In the genomic region with DNA sequence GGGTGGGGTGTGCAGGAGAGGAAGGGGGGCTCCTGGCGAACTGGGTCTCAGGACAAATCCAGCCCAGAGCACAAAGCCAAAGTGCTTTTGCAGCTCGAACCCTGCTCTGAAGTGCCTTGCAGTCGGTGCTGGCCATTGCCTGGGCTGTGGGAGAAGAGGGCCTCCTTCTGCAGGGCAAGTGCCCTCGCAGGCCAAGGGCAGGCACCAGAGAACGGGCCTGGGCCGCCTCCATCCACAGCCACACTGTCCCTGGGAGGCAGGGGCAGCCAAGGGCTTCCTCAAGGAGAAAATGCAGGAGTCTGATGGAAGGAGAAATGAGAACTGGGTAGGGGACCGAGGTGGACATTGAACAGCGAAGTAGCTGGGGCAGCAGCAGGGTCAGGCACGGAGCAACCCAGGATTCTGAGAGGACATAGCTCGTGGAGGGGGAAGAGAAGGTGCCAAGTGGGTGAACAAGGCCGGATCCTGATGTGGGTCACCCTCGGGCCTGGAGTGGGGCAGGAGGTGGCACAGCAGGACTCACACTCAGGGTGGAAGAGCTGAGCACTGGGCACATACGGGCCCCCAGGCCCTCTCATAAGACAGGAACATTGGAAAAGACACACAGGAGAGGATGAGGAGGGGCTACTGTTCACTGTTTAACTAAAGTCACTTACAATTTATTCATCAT, we compare ENCODE assay signal across 27 cellular contexts.
"Had no signal": no experiment of that assay in that cellular context is flagged by ENCODE, and none has a peak within 500 bp of the region (broad histone marks: within the 10 kb centered on the region; RNA-seq: fewer than 3 reads in every experiment).

No MANE protein-coding gene starts in this region.

- H3K27me3 ChIP-seq: foreskin keratinocyte, heart left ventricle, hepatocyte, right atrium auricular region, tibial nerve, vagina had no signal

- H3K36me3 ChIP-seq: esophagus muscularis mucosa, gastroesophageal sphincter, heart left ventricle, left ventricle myocardium inferior, prostate gland, right atrium auricular region, thoracic aorta, tibial nerve, vagina had no signal

- H3K4me1 ChIP-seq: esophagus muscularis mucosa, foreskin keratinocyte, gastroesophageal sphincter, heart left ventricle, left ventricle myocardium inferior, parathyroid adenoma, prostate gland, right atrium auricular region, tibial nerve, vagina had no signal

- H3K4me3 Mint-ChIP-seq: central memory CD8-positive, alpha-beta T cell; memory B cell; nephron; stimulated activated naive B cell treated with anti-CD40 and anti-IgM and Interleukin-4, amounts not matched to agents 10 μg/mL and 1 μg/mL and 100 μg/mL, for 72 hours; stimulated activated naive CD8-positive, alpha-beta T cell treated with anti-CD3 and anti-CD28 coated beads, Interleukin-15, Interleukin-2, amounts not matched to agents 100 ng/mL and 50 ng/mL, for 24 hours had no signal

- H3K9me3 Mint-ChIP-seq: central memory CD8-positive, alpha-beta T cell; memory B cell; nephron; stimulated activated naive B cell treated with anti-CD40 and anti-IgM and Interleukin-4, amounts not matched to agents 10 μg/mL and 1 μg/mL and 100 μg/mL, for 72 hours; stimulated activated naive CD8-positive, alpha-beta T cell treated with anti-CD3 and anti-CD28 coated beads, Interleukin-15, Interleukin-2, amounts not matched to agents 100 ng/mL and 50 ng/mL, for 24 hours had no signal

- DNase-seq: dermis blood vessel endothelial cell; effector memory CD4-positive, alpha-beta T cell; foreskin keratinocyte; heart left ventricle; kidney glomerular epithelial cell; left colon; left ventricle myocardium inferior; stimulated activated CD4-positive, alpha-beta T cell treated with anti-CD3 and anti-CD28 coated beads, Interleukin-2, amount 100 ng/mL, for 24 hours; stimulated activated CD4-positive, alpha-beta T cell treated with anti-CD3 and anti-CD28 coated beads, Interleukin-4, amount 100 ng/mL, for 24 hours; stimulated activated naive B cell treated with anti-CD40 and anti-IgM and Interleukin-4, amounts not matched to agents 10 μg/mL and 1 μg/mL and 100 μg/mL, for 72 hours had no signal

- H3K9ac ChIP-seq: parathyroid adenoma had no signal

- H3K27ac ChIP-seq: coronary artery, esophagus muscularis mucosa, foreskin keratinocyte, gastroesophageal sphincter, heart left ventricle, hepatocyte, left ventricle myocardium inferior, parathyroid adenoma, prostate gland, right atrium auricular region, thoracic aorta, tibial nerve, vagina had no signal

- H3K4me1 Mint-ChIP-seq: memory B cell; nephron; stimulated activated naive B cell treated with anti-CD40 and anti-IgM and Interleukin-4, amounts not matched to agents 10 μg/mL and 1 μg/mL and 100 μg/mL, for 72 hours had no signal

- H3K27me3 Mint-ChIP-seq: central memory CD8-positive, alpha-beta T cell; memory B cell; stimulated activated naive CD8-positive, alpha-beta T cell treated with anti-CD3 and anti-CD28 coated beads, Interleukin-15, Interleukin-2, amounts not matched to agents 100 ng/mL and 50 ng/mL, for 24 hours had no signal

- H2AFZ ChIP-seq: hepatocyte, parathyroid adenoma had no signal

- H3K4me2 ChIP-seq: hepatocyte, smooth muscle cell had no signal

- H3K27ac Mint-ChIP-seq: memory B cell; nephron; stimulated activated naive B cell treated with anti-CD40 and anti-IgM and Interleukin-4, amounts not matched to agents 10 μg/mL and 1 μg/mL and 100 μg/mL, for 72 hours; stimulated activated naive CD8-positive, alpha-beta T cell treated with anti-CD3 and anti-CD28 coated beads, Interleukin-15, Interleukin-2, amounts not matched to agents 100 ng/mL and 50 ng/mL, for 24 hours had no signal

- H3K36me3 Mint-ChIP-seq: memory B cell; stimulated activated naive B cell treated with anti-CD40 and anti-IgM and Interleukin-4, amounts not matched to agents 10 μg/mL and 1 μg/mL and 100 μg/mL, for 72 hours had no signal

- H3K9me3 ChIP-seq: esophagus muscularis mucosa, gastroesophageal sphincter, heart left ventricle, left ventricle myocardium inferior, prostate gland, right atrium auricular region, thoracic aorta, tibial nerve, vagina had no signal

- H3K4me3 ChIP-seq: coronary artery, esophagus muscularis mucosa, gastroesophageal sphincter, heart left ventricle, hepatocyte, left ventricle myocardium inferior, lung, prostate gland, right atrium auricular region, smooth muscle cell, thoracic aorta, tibial nerve, vagina had no signal

- ATAC-seq: foreskin keratinocyte; gastroesophageal sphincter; heart left ventricle; left colon; sciatic nerve; stimulated activated naive B cell treated with anti-CD40 and anti-IgM and Interleukin-4, amounts not matched to agents 10 μg/mL and 1 μg/mL and 100 μg/mL, for 72 hours had no signal
